Comparison of ENCODE assay signal across 19 cellular contexts in the genomic region with DNA sequence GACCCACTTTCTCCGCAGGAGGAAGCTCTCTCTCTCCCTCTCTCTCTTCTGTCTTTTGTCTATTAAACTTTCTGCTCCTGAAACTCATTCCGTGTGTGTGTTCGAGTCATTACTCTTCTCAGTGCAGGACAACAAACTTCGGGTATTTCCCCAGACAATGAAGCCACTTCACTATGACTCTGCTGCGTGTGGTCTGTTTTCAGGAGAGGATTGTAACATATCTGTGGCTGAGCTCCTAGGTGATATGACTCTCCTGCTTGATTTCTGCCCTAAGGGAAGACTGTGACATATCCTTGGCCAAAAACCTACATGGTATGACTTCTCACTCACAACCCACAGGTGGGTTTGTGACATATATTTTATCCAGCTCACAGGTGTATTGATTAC.
"Had no signal": no experiment of that assay in that cellular context is flagged by ENCODE, and none has a peak within 500 bp of the region (broad histone marks: within the 10 kb centered on the region; RNA-seq: fewer than 3 reads in every experiment).

No MANE protein-coding gene starts in this region.

- H3K36me3 Mint-ChIP-seq: activated CD8-positive, alpha-beta memory T cell treated with anti-CD3 and anti-CD28 coated beads, Interleukin-2, amount 10 ng/mL, durations not matched to agents 7 days and 5 days; brain; mesothelial cell of epicardium; neural progenitor cell; T-cell had no signal

- H3K4me1 Mint-ChIP-seq: activated CD4-positive, alpha-beta T cell treated with anti-CD3 and anti-CD28 coated beads, Interleukin-2, amount 10 ng/mL, durations not matched to agents 24 days and 14 days; activated CD8-positive, alpha-beta memory T cell treated with anti-CD3 and anti-CD28 coated beads, Interleukin-2, amount 10 ng/mL, durations not matched to agents 7 days and 5 days; brain; mesothelial cell of epicardium; neural progenitor cell; T-cell had no signal

- H3K27ac Mint-ChIP-seq: activated CD4-positive, alpha-beta T cell treated with anti-CD3 and anti-CD28 coated beads, Interleukin-2, amount 10 ng/mL, durations not matched to agents 24 days and 14 days; activated CD8-positive, alpha-beta memory T cell treated with anti-CD3 and anti-CD28 coated beads, Interleukin-2, amount 10 ng/mL, durations not matched to agents 7 days and 5 days; activated T-helper 1 cell treated with anti-CD3 and anti-CD28 coated beads, Interleukin-12 subunit alpha, Interleukin-12 subunit beta, Interleukin-2, Interleukin-4 antibody, amounts not matched to agents 30 ng/mL and 10 ng/mL and 1 ng/mL, durations not matched to agents 14 hours and 24 hours and 36 hours; brain; dendritic cell treated with granulocyte-macrophage colony-stimulating factor and Interleukin-4, amounts not matched to agents 40 ng/mL and 50 ng/mL, for 4 days; effector memory CD8-positive, alpha-beta T cell; mesothelial cell of epicardium; neural progenitor cell; T-cell had no signal

- ATAC-seq: activated CD8-positive, alpha-beta memory T cell treated with anti-CD3 and anti-CD28 coated beads, Interleukin-2, amount 10 ng/mL, durations not matched to agents 7 days and 5 days; effector memory CD8-positive, alpha-beta T cell; gastroesophageal sphincter; T-cell had no signal

- H3K4me3 Mint-ChIP-seq: activated CD4-positive, alpha-beta T cell treated with anti-CD3 and anti-CD28 coated beads, Interleukin-2, amount 10 ng/mL, durations not matched to agents 24 days and 14 days; activated CD8-positive, alpha-beta memory T cell treated with anti-CD3 and anti-CD28 coated beads, Interleukin-2, amount 10 ng/mL, durations not matched to agents 7 days and 5 days; activated T-helper 1 cell treated with anti-CD3 and anti-CD28 coated beads, Interleukin-12 subunit alpha, Interleukin-12 subunit beta, Interleukin-2, Interleukin-4 antibody, amounts not matched to agents 30 ng/mL and 10 ng/mL and 1 ng/mL, durations not matched to agents 14 hours and 24 hours and 36 hours; brain; dendritic cell treated with granulocyte-macrophage colony-stimulating factor and Interleukin-4, amounts not matched to agents 40 ng/mL and 50 ng/mL, for 4 days; effector memory CD8-positive, alpha-beta T cell; mesothelial cell of epicardium; neural progenitor cell; T-cell had no signal

- DNase-seq: activated CD4-positive, alpha-beta T cell treated with anti-CD3 and anti-CD28 coated beads, Interleukin-2, amount 10 ng/mL, durations not matched to agents 24 days and 14 days; activated CD8-positive, alpha-beta memory T cell treated with anti-CD3 and anti-CD28 coated beads, Interleukin-2, amount 10 ng/mL, durations not matched to agents 7 days and 5 days; activated naive CD4-positive, alpha-beta T cell treated with Interleukin-2 at 50 U/mL for 16 hours; amygdala; cerebellar nuclear complex; effector memory CD8-positive, alpha-beta T cell; kidney; ovary; stimulated activated CD4-positive, alpha-beta T cell treated with anti-CD3 and anti-CD28 coated beads, Interleukin-4, amount 100 ng/mL, for 24 hours; T-cell; WERI-Rb-1 had no signal

- H3K9me3 Mint-ChIP-seq: effector memory CD8-positive, alpha-beta T cell; T-cell had no signal

- H3K27me3 Mint-ChIP-seq: activated CD4-positive, alpha-beta T cell treated with anti-CD3 and anti-CD28 coated beads, Interleukin-2, amount 10 ng/mL, durations not matched to agents 24 days and 14 days; activated CD8-positive, alpha-beta memory T cell treated with anti-CD3 and anti-CD28 coated beads, Interleukin-2, amount 10 ng/mL, durations not matched to agents 7 days and 5 days; brain; dendritic cell treated with granulocyte-macrophage colony-stimulating factor and Interleukin-4, amounts not matched to agents 40 ng/mL and 50 ng/mL, for 4 days; effector memory CD8-positive, alpha-beta T cell; T-cell had no signal

- H3K4me3 ChIP-seq: gastroesophageal sphincter, neural progenitor cell, ovary, tibial nerve, vagina had no signal
